In the genomic region with DNA sequence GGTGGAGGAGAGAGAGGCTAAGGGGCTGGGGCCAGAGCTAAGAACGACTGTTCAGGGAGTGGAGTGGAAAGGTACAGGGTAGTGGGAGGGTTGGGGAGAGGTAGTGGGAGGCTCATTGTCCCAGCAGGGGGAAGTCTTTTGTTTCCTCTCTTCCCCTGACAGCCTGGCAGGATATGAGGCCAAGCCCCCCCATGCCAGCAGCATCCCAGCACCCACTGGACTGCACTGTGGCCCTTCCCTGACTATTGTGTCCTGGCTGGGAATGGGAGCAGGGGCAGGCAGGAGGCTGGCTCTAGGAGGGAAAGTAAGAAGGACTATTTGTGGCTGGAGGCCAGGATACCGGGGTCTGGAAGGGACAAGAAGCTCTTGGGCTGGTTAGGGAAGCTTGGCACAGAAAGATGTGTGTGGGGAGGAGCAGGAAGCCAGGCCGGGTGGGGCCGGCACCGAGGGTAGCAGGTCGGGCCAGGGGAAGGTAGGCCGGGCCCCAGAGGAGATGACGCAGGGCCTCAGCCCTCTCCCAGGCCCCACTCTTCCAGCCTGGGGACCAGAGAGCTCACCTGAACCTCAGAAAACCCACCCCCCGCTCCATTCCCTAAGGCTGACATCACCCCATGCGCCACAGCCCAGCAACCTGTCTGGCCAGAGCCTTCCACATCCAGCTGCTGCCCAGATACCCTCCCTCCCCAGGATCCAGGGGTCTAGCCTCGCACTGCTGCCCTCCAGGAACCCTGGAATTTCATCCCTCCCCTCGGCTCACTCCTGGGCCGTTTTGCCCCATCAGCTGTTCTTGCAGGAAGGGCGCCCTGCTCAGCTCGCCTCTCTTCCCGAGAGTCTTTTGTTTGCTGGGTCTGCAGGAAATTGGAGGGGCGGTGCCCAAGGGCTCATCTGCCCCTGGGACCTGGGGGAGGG, we compare ENCODE assay signal across 9 cellular contexts. TPM values are rescaled to one million over a fixed set of nuclear protein-coding genes. Genes with fewer than 3 reads are reported as not detected.
DNase-seq lines count a peak whose midpoint lies in the region; ATAC-seq and TF ChIP-seq lines count a peak whose summit lies in the region.
"Had no signal": no experiment of that assay in that cellular context is flagged by ENCODE, and none has a peak within 500 bp of the region (broad histone marks: within the 10 kb centered on the region; RNA-seq: fewer than 3 reads in every experiment).

No MANE protein-coding gene starts in this region.

- peaks cover 16% of the 10 kb centered on the region for H3K4me1 Mint-ChIP-seq in osteocyte (ENCODE audit: unreplicated experiment)

- TF ChIP-seq CTCF in RWPE2 (IDR thresholded peaks at IDR 0.05; ENCODE audit: poor library complexity, severe bottlenecking), result no peak
- TF ChIP-seq CTCF in osteocyte (IDR thresholded peaks at IDR 0.05), result no peak

- H3K27me3 Mint-ChIP-seq in osteocyte (ENCODE audit: unreplicated experiment), result no peaks in the 10 kb centered on the region

- H3K4me3 ChIP-seq in RWPE2 (ENCODE audit: severe bottlenecking), result no peak overlapping the region

- H3K9me3 Mint-ChIP-seq in osteocyte (ENCODE audit: unreplicated experiment), result no peaks in the 10 kb centered on the region

- no peaks in the 10 kb centered on the region for H3K36me3 ChIP-seq in RWPE2 (ENCODE audit: low read depth)

- peak overlapping the region; percentile 84 for H3K27ac ChIP-seq in RWPE2 (ENCODE audit: poor library complexity, severe bottlenecking)

- ATAC-seq in RWPE2 (ENCODE audit: low read depth) (peak; percentile 91), Right ventricle myocardium superior (ENCODE audit: poor library complexity) (peak; percentile 54), HG02981 (IDR thresholded peaks at IDR 0.05; ENCODE audit: unreplicated experiment) (no peak)

- intact Hi-C loops in Right ventricle myocardium superior (cut with DNase I), result no loop called here

- DNase-seq in DMS153 (lab: John Stamatoyannopoulos, UW) (peak; percentile 71), RWPE2 (ENCODE audit: low spot score) (peak; percentile 91), Right ventricle myocardium superior (peak; percentile 73), osteocyte (ENCODE audit: extremely low spot score, unreplicated experiment) (no peak), T-helper 9 cell (no peak), NCI-H526 (lab: John Stamatoyannopoulos, UW) (no peak), NOMO-1 treated with dmso at 0.1 percent for 144 hours (lab: John Stamatoyannopoulos, UW; ENCODE audit: unreplicated experiment) (no peak)
- DNase-seq: NCI-H524 treated with DMSO at 0.1 percent for 48 hours had no signal

- H3K27ac Mint-ChIP-seq in osteocyte (ENCODE audit: unreplicated experiment), result peak overlapping the region; percentile 32

- H3K4me3 Mint-ChIP-seq in osteocyte (ENCODE audit: unreplicated experiment), result no peak overlapping the region

- peaks cover 12% of the 10 kb centered on the region for H3K4me1 ChIP-seq in RWPE2 (ENCODE audit: insufficient read depth, poor library complexity, severe bottlenecking)

- H3K36me3 Mint-ChIP-seq in osteocyte (ENCODE audit: unreplicated experiment), result no peaks in the 10 kb centered on the region

- H3K9me3 ChIP-seq in RWPE2 (ENCODE audit: severe bottlenecking), result no peaks in the 10 kb centered on the region

- H3K27me3 ChIP-seq in RWPE2 (ENCODE audit: insufficient read depth, poor library complexity, severe bottlenecking), result no peaks in the 10 kb centered on the region

RNA-seq across cellular contexts. Expression of gene EPHB4, which starts 8.8 kb away (rescaled TPM):
- total RNA-seq in Right ventricle myocardium superior, result 22.1 TPM
- total RNA-seq in osteocyte, result 88.9 and 91.9 TPM in 2 replicates

RNA-seq across cellular contexts. Expression of gene SLC12A9, which starts 16.4 kb away (rescaled TPM):
- total RNA-seq in Right ventricle myocardium superior, result 10.2 TPM
- 32.1 and 32.4 TPM in 2 replicates for total RNA-seq in osteocyte

RNA-seq across cellular contexts. Expression of gene TRIP6, which starts 31.0 kb away (rescaled TPM):
- 12.6 TPM for total RNA-seq in Right ventricle myocardium superior
- 123 and 126 TPM in 2 replicates for total RNA-seq in osteocyte

RNA-seq across cellular contexts. Expression of gene SRRT, which starts 38.7 kb away (rescaled TPM):
- total RNA-seq in Right ventricle myocardium superior (61.1 TPM), osteocyte (159 and 162 TPM in 2 replicates)

RNA-seq across cellular contexts. Expression of gene UFSP1, which starts 53.4 kb away (rescaled TPM):
- total RNA-seq in Right ventricle myocardium superior, result 2.2 TPM
- total RNA-seq in osteocyte, result 2.9 and 3.7 TPM in 2 replicates

Comparison
In these comparisons a context has a peak if more than half of its experiments do, and no peak if none do; other contexts are left out.
1. DNase-seq: peak in DMS153 (single experiment), RWPE2 (single experiment) and Right ventricle myocardium superior (single experiment); none in osteocyte (single experiment), T-helper 9 cell (single experiment), NCI-H526 (0 of 2) and NOMO-1 treated with dmso at 0.1 percent for 144 hours (single experiment).